Comparison of ENCODE assay signal across 12 cellular contexts in genomic region chr1:10401281-10401680, GRCh38. TPM values are rescaled to one million over a fixed set of nuclear protein-coding genes. Genes with fewer than 3 reads are reported as not detected.
DNase-seq lines count a peak whose midpoint lies in the region; ATAC-seq and TF ChIP-seq lines count a peak whose summit lies in the region.
"Had no signal": no experiment of that assay in that cellular context is flagged by ENCODE, and none has a peak within 500 bp of the region (broad histone marks: within the 10 kb centered on the region; RNA-seq: fewer than 3 reads in every experiment).

No MANE protein-coding gene starts in this region.

- no peaks in the 10 kb centered on the region for H4K20me1 ChIP-seq in neural cell (ENCODE audit: insufficient read depth)

- no peaks in the 10 kb centered on the region for H3K27me3 ChIP-seq in CD8-positive, alpha-beta memory T cell (ENCODE audit: insufficient read depth, low read length, poor library complexity, severe bottlenecking)
- H3K27me3 ChIP-seq in MG63, result no peaks in the 10 kb centered on the region
- no peaks in the 10 kb centered on the region for H3K27me3 ChIP-seq in esophagus squamous epithelium
- H3K27me3 ChIP-seq in neural cell (ENCODE audit: insufficient read depth, low read depth, low read length), result no peaks in the 10 kb centered on the region

- TF ChIP-seq POLR2A in esophagus squamous epithelium (IDR thresholded peaks at IDR 0.05), result no peak

- POLR2A ChIA-PET in CD8-positive, alpha-beta memory T cell (lab: Charles Lee), result no interaction called here

- H3K9me3 Mint-ChIP-seq in CD8-positive, alpha-beta memory T cell, result no peaks in the 10 kb centered on the region
- H3K9me3 Mint-ChIP-seq: stimulated activated effector memory CD8-positive, alpha-beta T cell treated with anti-CD3 and anti-CD28 coated beads, Interleukin-12 subunit alpha, Interleukin-12 subunit beta, amount 100 ng/mL, for 72 hours had no signal

- no peak for TF ChIP-seq CTCF in esophagus squamous epithelium (IDR thresholded peaks at IDR 0.05)
- no peak for TF ChIP-seq CTCF in neural cell (IDR thresholded peaks at IDR 0.05; ENCODE audit: poor library complexity, severe bottlenecking)

- ATAC-seq in GM19452 (IDR thresholded peaks at IDR 0.05; ENCODE audit: unreplicated experiment), result no peak
- ATAC-seq: stimulated activated effector memory CD8-positive, alpha-beta T cell treated with anti-CD3 and anti-CD28 coated beads, Interleukin-12 subunit alpha, Interleukin-12 subunit beta, amount 100 ng/mL, for 72 hours had no signal

- H3K4me1 ChIP-seq in CD8-positive, alpha-beta memory T cell (ENCODE audit: insufficient read depth, low read length), result peaks cover 11% of the 10 kb centered on the region
- H3K4me1 ChIP-seq in esophagus squamous epithelium, result peaks cover 15 to 54% (median 25%) of the 10 kb centered on the region in 3 donors

- H3K9me2 ChIP-seq in neural cell (ENCODE audit: insufficient read depth, low read length), result no peaks in the 10 kb centered on the region

- H3K27me3 Mint-ChIP-seq in CD8-positive, alpha-beta memory T cell, result no peaks in the 10 kb centered on the region

- no peak overlapping the region for H3K9ac ChIP-seq in neural cell (ENCODE audit: low read length)

- H3K79me2 ChIP-seq in neural cell (replicated peaks; ENCODE audit: insufficient read depth, low read length), result peaks cover 28% of the 10 kb centered on the region

- H3F3A ChIP-seq in neural cell (ENCODE audit: insufficient read depth, low read length, poor library complexity, severe bottlenecking), result no peaks in the 10 kb centered on the region

- H3K27ac ChIP-seq in CD8-positive, alpha-beta memory T cell (ENCODE audit: low read depth, low read length), result peak overlapping the region; percentile 9
- H3K27ac ChIP-seq in esophagus squamous epithelium (peak overlapping the region; percentile 76 to 97 (median 96)), neural cell (ENCODE audit: low read length) (no peak overlapping the region)
- H3K27ac ChIP-seq: epithelial cell of prostate had no signal

- no peak for TF ChIP-seq RAD21 in neural cell (conservative IDR thresholded peaks at IDR 0.05)

- H3K9me3 ChIP-seq in CD8-positive, alpha-beta memory T cell (ENCODE audit: low read length), result no peaks in the 10 kb centered on the region
- H3K9me3 ChIP-seq in MG63, result no peaks in the 10 kb centered on the region
- H3K9me3 ChIP-seq in esophagus squamous epithelium, result no peaks in the 10 kb centered on the region
- H3K9me3 ChIP-seq in neural cell (ENCODE audit: low read length), result no peaks in the 10 kb centered on the region

- H2AFZ ChIP-seq in neural cell (ENCODE audit: low read depth, low read length), result no peak overlapping the region

- H3K27ac Mint-ChIP-seq in CD8-positive, alpha-beta memory T cell, result no peak overlapping the region
- H3K27ac Mint-ChIP-seq: stimulated activated effector memory CD8-positive, alpha-beta T cell treated with anti-CD3 and anti-CD28 coated beads, Interleukin-12 subunit alpha, Interleukin-12 subunit beta, amount 100 ng/mL, for 72 hours had no signal

- peaks cover 24% of the 10 kb centered on the region for H3K36me3 ChIP-seq in CD8-positive, alpha-beta memory T cell (ENCODE audit: insufficient read depth, low read length)
- H3K36me3 ChIP-seq in MG63, result peaks cover 44% of the 10 kb centered on the region
- peaks cover 15 to 55% (median 41%) of the 10 kb centered on the region in 3 donors for H3K36me3 ChIP-seq in esophagus squamous epithelium
- H3K36me3 ChIP-seq in neural cell (ENCODE audit: insufficient read depth, low read length), result no peaks in the 10 kb centered on the region

- H3K4me2 ChIP-seq in neural cell (ENCODE audit: low read length), result no peak overlapping the region

- intact Hi-C loops in esophagus squamous epithelium (cut with DNase I), result no loop called here

- CTCF ChIA-PET in CD8-positive, alpha-beta memory T cell (lab: Charles Lee), result interaction anchor here (0.7 to 1.7 kb wide), 2 partner anchors 13 to 29 kb away, joined by 3 read pairs; partner anchors contain the start of gene CENPS

- WGBS in esophagus squamous epithelium, 2 donors, result 69 to 71% methylated on average over 1 of the region's 1 CpG

- no peak overlapping the region for H3K4me3 ChIP-seq in CD8-positive, alpha-beta memory T cell (ENCODE audit: low read length)
- H3K4me3 ChIP-seq in MG63, result no peak overlapping the region
- H3K4me3 ChIP-seq in esophagus squamous epithelium, result peak overlapping the region; percentile 84 to 91 (median 88)
- peak overlapping the region; percentile 99 for H3K4me3 ChIP-seq in neural cell (ENCODE audit: low read length)

- no peak for TF ChIP-seq EP300 in neural cell (conservative IDR thresholded peaks at IDR 0.05; ENCODE audit: poor library complexity, severe bottlenecking)

- H3K4me1 Mint-ChIP-seq in CD8-positive, alpha-beta memory T cell, result peaks cover 9 to 25% (median 21%) of the 10 kb centered on the region in 3 donors

- peaks cover 5 to 46% (median 9%) of the 10 kb centered on the region in 3 donors for H3K36me3 Mint-ChIP-seq in CD8-positive, alpha-beta memory T cell

- peak overlapping the region in 1 of 7 donors; percentile 11 for H3K4me3 Mint-ChIP-seq in CD8-positive, alpha-beta memory T cell

- DNase-seq in CD8-positive, alpha-beta memory T cell, result no peak
- DNase-seq in MG63 (peak; percentile 7), esophagus squamous epithelium (lab: John Stamatoyannopoulos, UW) (no peak), NCI-H2227 (lab: John Stamatoyannopoulos, UW; ENCODE audit: unreplicated experiment) (no peak), T1000 (lab: John Stamatoyannopoulos, UW) (no peak), DMS79 treated with DMSO at 0.1 percent for 48 hours (lab: John Stamatoyannopoulos, UW) (no peak)
- DNase-seq: activated CD8-positive, alpha-beta memory T cell treated with anti-CD3 and anti-CD28 coated beads, Interleukin-2, amount 50 U/mL, for 4 hours had no signal

TF ChIP-seq in neural cell, 6 proteins besides CTCF, POLR2A, EP300 and RAD21:
- no peak for TF ChIP-seq EZH2 (IDR thresholded peaks at IDR 0.05; ENCODE audit: borderline replicate concordance, insufficient read depth, low read length, poor library complexity, severe bottlenecking)
- no peak for TF ChIP-seq MXI1 (conservative IDR thresholded peaks at IDR 0.05; ENCODE audit: poor library complexity, severe bottlenecking)
- no peak for TF ChIP-seq POLR2AphosphoS5 (IDR thresholded peaks at IDR 0.05)
- TF ChIP-seq SMC3 (conservative IDR thresholded peaks at IDR 0.05; ENCODE audit: poor library complexity), result no peak
- TF ChIP-seq REST (IDR thresholded peaks at IDR 0.05; ENCODE audit: borderline replicate concordance), result no peak
- no peak for TF ChIP-seq TAF1 (IDR thresholded peaks at IDR 0.05; ENCODE audit: low read depth)

RNA-seq across cellular contexts. Expression of gene PGD, which starts 2.4 kb away (rescaled TPM):
- total RNA-seq in CD8-positive, alpha-beta memory T cell, result 100 to 1,000 TPM; 115 to 116 TPM
- polyA plus RNA-seq in CD8-positive, alpha-beta memory T cell, result 42.4 TPM
- 146 and 182 TPM in 2 replicates for total RNA-seq in MG63 (2014; rRNA removed; shearing (Covaris generic); ENCODE audit: low replicate concordance)
- total RNA-seq in esophagus squamous epithelium, result 1,000 to 10,000 TPM in 1 of 4 donors, 100 to 1,000 TPM in 3; 396 to 1,138 (median 704) TPM
- 108 and 113 TPM in 2 replicates for polyA plus RNA-seq in neural cell
- 111 and 121 TPM in 2 replicates for polyA minus RNA-seq in neural cell

RNA-seq across cellular contexts. Expression of gene CENPS, which starts 29.0 kb away (rescaled TPM):
- total RNA-seq in CD8-positive, alpha-beta memory T cell, result 10 to 100 TPM; 32.2 TPM
- polyA plus RNA-seq in CD8-positive, alpha-beta memory T cell, result 9.7 TPM
- 13.3 and 15.0 TPM in 2 replicates for total RNA-seq in MG63 (2014; rRNA removed; shearing (Covaris generic); ENCODE audit: low replicate concordance)
- 10 to 100 TPM in 1 of 4 donors, 1 to 10 TPM in 3; 5.6 to 15.7 (median 6.1) TPM for total RNA-seq in esophagus squamous epithelium
- 16.5 and 27.8 TPM in 2 replicates for polyA plus RNA-seq in neural cell
- polyA minus RNA-seq in neural cell, result 17.1 and 21.2 TPM in 2 replicates

RNA-seq across cellular contexts. Expression of gene CORT, which starts 48.5 kb away (rescaled TPM):
- total RNA-seq in CD8-positive, alpha-beta memory T cell, result under 1 TPM in 1 of 2 experiments, not detected in 1; 0.71 TPM
- not detected for polyA plus RNA-seq in CD8-positive, alpha-beta memory T cell
- 0.33 TPM in 1 of 2 replicates, not detected in the other for total RNA-seq in MG63 (2014; rRNA removed; shearing (Covaris generic); ENCODE audit: low replicate concordance)
- under 1 TPM in 3 of 4 donors, not detected in 1; 0.38 to 0.83 (median 0.70) TPM for total RNA-seq in esophagus squamous epithelium
- 0.46 and 0.81 TPM in 2 replicates for polyA plus RNA-seq in neural cell
- polyA minus RNA-seq in neural cell, result 0.97 and 1.5 TPM in 2 replicates
- total RNA-seq: LHCN-M2 had no signal

Comparison
In these comparisons a context has a peak if more than half of its experiments do, and no peak if none do; other contexts are left out.
1. H3K4me3 ChIP-seq: peak in esophagus squamous epithelium (4 of 4) and neural cell (single experiment); none in CD8-positive, alpha-beta memory T cell (single experiment) and MG63 (single experiment).